8 cellular contexts compared by ENCODE assay signal in genomic region chr13:23979361-23980159, GRCh38.
DNase-seq lines count a peak whose midpoint lies in the region; ATAC-seq and TF ChIP-seq lines count a peak whose summit lies in the region.

No MANE protein-coding gene starts in this region.

- no peak for TF ChIP-seq POLR2A in esophagus squamous epithelium (IDR thresholded peaks at IDR 0.05)

- CTCF ChIA-PET in HEK293T (lab: Yijun Ruan, JAX): no interaction called here

- no peaks in the 10 kb centered on the region for H3K36me3 ChIP-seq in esophagus squamous epithelium

- H3K9me3 Mint-ChIP-seq in activated T-cell treated with anti-CD3 and anti-CD28 coated beads, Interleukin-2, amount 50 U/mL, for 4 hours: no peaks in the 10 kb centered on the region

- POLR2A ChIA-PET in HEK293T (lab: Yijun Ruan, JAX): no interaction called here

- no peak for TF ChIP-seq CTCF in esophagus squamous epithelium (IDR thresholded peaks at IDR 0.05)

- H3K27ac ChIP-seq in esophagus squamous epithelium (peak overlapping the region in 3 of 4 donors; percentile 25 to 58 (median 47)), temporal lobe (ENCODE audit: low read depth, low read length) (peak overlapping the region; percentile 61)

- H3K27me3 Mint-ChIP-seq in activated T-cell treated with anti-CD3 and anti-CD28 coated beads, Interleukin-2, amount 50 U/mL, for 4 hours (ENCODE audit: low read depth): peaks cover 35% of the 10 kb centered on the region

- peak; percentile 67 to 68 for ATAC-seq in activated T-cell treated with anti-CD3 and anti-CD28 coated beads, Interleukin-2, amount 50 U/mL, for 4 hours

- no peaks in the 10 kb centered on the region for H3K36me3 Mint-ChIP-seq in activated T-cell treated with anti-CD3 and anti-CD28 coated beads, Interleukin-2, amount 50 U/mL, for 4 hours (ENCODE audit: insufficient read depth)

- H3K4me1 ChIP-seq in esophagus squamous epithelium: peaks cover 4 to 27% (median 10%) of the 10 kb centered on the region in 3 donors

- intact Hi-C loops in esophagus squamous epithelium (cut with DNase I): no loop called here

- peak overlapping the region; percentile 23 to 67 (median 50) for H3K4me3 ChIP-seq in esophagus squamous epithelium

- no peaks in the 10 kb centered on the region for H3K9me3 ChIP-seq in esophagus squamous epithelium

- H3K4me1 Mint-ChIP-seq in activated T-cell treated with anti-CD3 and anti-CD28 coated beads, Interleukin-2, amount 50 U/mL, for 4 hours (ENCODE audit: low read depth): peaks cover 12% of the 10 kb centered on the region

- peak overlapping the region; percentile 86 for H3K4me3 Mint-ChIP-seq in activated T-cell treated with anti-CD3 and anti-CD28 coated beads, Interleukin-2, amount 50 U/mL, for 4 hours

- 2 to 4% methylated on average over 8 to 20 of the region's 43 CpGs for WGBS in esophagus squamous epithelium, 2 donors

- DNase-seq in NCI-H82 (lab: John Stamatoyannopoulos, UW) (peak; percentile 49), NCI-H82 treated with DMSO at 0.1 percent for 48 hours (lab: John Stamatoyannopoulos, UW; ENCODE audit: unreplicated experiment) (no peak), HEK293T (ENCODE audit: extremely low spot score) (peak; percentile 53), NCI-H146 (lab: John Stamatoyannopoulos, UW) (peak; percentile 81), esophagus squamous epithelium (lab: John Stamatoyannopoulos, UW) (no peak), mucosa of gallbladder (ENCODE audit: low spot score) (peak; percentile 78)
- no peak for DNase-seq in activated T-cell treated with anti-CD3 and anti-CD28 coated beads, Interleukin-2, amount 50 U/mL, for 4 hours

- no peaks in the 10 kb centered on the region for H3K27me3 ChIP-seq in esophagus squamous epithelium

TF ChIP-seq in HEK293T, 16 proteins besides CTCF, POLR2A, EP300 and RAD21:
- TF ChIP-seq L3MBTL2 (conservative IDR thresholded peaks at IDR 0.05) (no peak), FOXK2 (IDR thresholded peaks at IDR 0.05) (no peak), ZNF384 (IDR thresholded peaks at IDR 0.05) (no peak), ARNT (IDR thresholded peaks at IDR 0.05) (no peak), FOXM1 (IDR thresholded peaks at IDR 0.05; ENCODE audit: borderline replicate concordance) (no peak), LEF1 (IDR thresholded peaks at IDR 0.05; ENCODE audit: borderline replicate concordance) (no peak), SP1 (IDR thresholded peaks at IDR 0.05) (no peak), HDGF (IDR thresholded peaks at IDR 0.05; ENCODE audit: borderline replicate concordance) (no peak), CTBP1 (IDR thresholded peaks at IDR 0.05; ENCODE audit: borderline replicate concordance) (no peak), SUZ12 (IDR thresholded peaks at IDR 0.05) (no peak), PKNOX1 (IDR thresholded peaks at IDR 0.05) (no peak), TARDBP (IDR thresholded peaks at IDR 0.05) (no peak), NFRKB (IDR thresholded peaks at IDR 0.05) (no peak)
TF ChIP-seq in HEK293T: peak in this region for 0.

Comparison
In these comparisons a context has a peak if more than half of its experiments do, and no peak if none do; other contexts are left out.
1. DNase-seq: peak in NCI-H82 (single experiment), HEK293T (single experiment), NCI-H146 (single experiment) and mucosa of gallbladder (single experiment); none in NCI-H82 treated with DMSO at 0.1 percent for 48 hours (single experiment), activated T-cell treated with anti-CD3 and anti-CD28 coated beads, Interleukin-2, amount 50 U/mL, for 4 hours (single experiment) and esophagus squamous epithelium (single experiment).